ENCODE assay signal across 1 cellular context in genomic region chr1:44059181-44059661, GRCh38.
TF ChIP-seq lines count a peak whose summit lies in the region.

No MANE protein-coding gene starts in this region.

TF ChIP-seq in H1, 55 proteins besides CTCF, POLR2A, EP300 and RAD21 (continued from another document):
- no peak for TF ChIP-seq MAX (IDR thresholded peaks at IDR 0.05)
- no peak for TF ChIP-seq GABPA (IDR thresholded peaks at IDR 0.05; ENCODE audit: borderline replicate concordance, insufficient read depth, low read length)
- no peak for TF ChIP-seq KDM4A (IDR thresholded peaks at IDR 0.05; ENCODE audit: low read depth, low read length, severe bottlenecking)
- no peak for TF ChIP-seq TBP (IDR thresholded peaks at IDR 0.05; ENCODE audit: low read depth, low read length)
- TF ChIP-seq RBBP5 (IDR thresholded peaks at IDR 0.05; ENCODE audit: borderline replicate concordance, low read depth, low read length), result no peak
- TF ChIP-seq KDM5A (IDR thresholded peaks at IDR 0.05; ENCODE audit: low read length), result no peak
- no peak for TF ChIP-seq USF2 (IDR thresholded peaks at IDR 0.05; ENCODE audit: low read length)
- TF ChIP-seq SP2 (IDR thresholded peaks at IDR 0.05; ENCODE audit: low read length), result no peak
- TF ChIP-seq POU5F1 (IDR thresholded peaks at IDR 0.05; ENCODE audit: low read depth, low read length), result no peak
- no peak for TF ChIP-seq CTBP2 (IDR thresholded peaks at IDR 0.05; ENCODE audit: borderline replicate concordance, insufficient read depth, insufficient read length, low read length)
